Comparison of ENCODE assay signal across 8 cellular contexts in genomic region chr7:100369105-100369504, GRCh38. TPM values are rescaled to one million over a fixed set of nuclear protein-coding genes. Genes with fewer than 3 reads are reported as not detected.
DNase-seq lines count a peak whose midpoint lies in the region; ATAC-seq, FAIRE-seq and TF ChIP-seq lines count a peak whose summit lies in the region.

No MANE protein-coding gene starts in this region.

- no peaks in the 10 kb centered on the region for H3K9me3 Mint-ChIP-seq in activated CD8-positive, alpha-beta T cell treated with anti-CD3 and anti-CD28 coated beads for 36 hours

- H3K27ac Mint-ChIP-seq in activated CD8-positive, alpha-beta T cell treated with anti-CD3 and anti-CD28 coated beads for 36 hours = peak overlapping the region; percentile 61

- no peak overlapping the region for H3K4me3 ChIP-seq in mucosa of descending colon

- no peak for TF ChIP-seq CTCF in activated CD8-positive, alpha-beta T cell treated with anti-CD3 and anti-CD28 coated beads for 36 hours (IDR thresholded peaks at IDR 0.05)
- no peak for TF ChIP-seq CTCF in mucosa of descending colon (IDR thresholded peaks at IDR 0.05)

- intact Hi-C loops in activated CD8-positive, alpha-beta T cell treated with anti-CD3 and anti-CD28 coated beads for 36 hours (cut with micrococcal nuclease) = loop anchor here (5.0 kb wide), 1 partner anchor 33 kb away; no protein-coding TSS in a partner anchor
- intact Hi-C loops in mucosa of descending colon (cut with DNase I, micrococcal nuclease) = no loop called here

- no peak overlapping the region for H3K4me3 Mint-ChIP-seq in activated CD8-positive, alpha-beta T cell treated with anti-CD3 and anti-CD28 coated beads for 36 hours

- CTCF ChIA-PET in activated CD8-positive, alpha-beta T cell treated with anti-CD3 and anti-CD28 coated beads for 36 hours (lab: Charles Lee) = interaction anchor here (0.6 to 2.1 kb wide), 2 partner anchors 38 to 231 kb away, joined by 3 to 6 read pairs; no protein-coding TSS in a partner anchor

- peak; percentile 77 for ATAC-seq in GM19372 (IDR thresholded peaks at IDR 0.05; ENCODE audit: low read depth, unreplicated experiment)
- ATAC-seq in HG03342 (IDR thresholded peaks at IDR 0.05; ENCODE audit: unreplicated experiment) = peak; percentile 47
- no peak for ATAC-seq in activated CD8-positive, alpha-beta T cell treated with anti-CD3 and anti-CD28 coated beads for 36 hours
- ATAC-seq in mucosa of descending colon = peak; percentile 69

- no peaks in the 10 kb centered on the region for H3K4me1 ChIP-seq in mucosa of descending colon (ENCODE audit: low read depth)

- H3K36me3 ChIP-seq in mucosa of descending colon (ENCODE audit: low read depth) = no peaks in the 10 kb centered on the region

- peak in 9 of 14 donors; percentile 28 to 63 (median 44) for DNase-seq in C1 segment of cervical spinal cord (lab: John Stamatoyannopoulos, UW)
- DNase-seq in activated CD8-positive, alpha-beta T cell treated with anti-CD3 and anti-CD28 coated beads for 36 hours = no peak
- peak; percentile 55 to 85 (median 58) for DNase-seq in mucosa of descending colon
- no peak for DNase-seq in RCC 7860 (ENCODE audit: low spot score)
- no peak for DNase-seq in RKO (ENCODE audit: low spot score)
- no peak for DNase-seq in NCI-H82 (lab: John Stamatoyannopoulos, UW)

- no peak for FAIRE-seq in RCC 7860 (lab: Jason Lieb, UNC)

- H3K4me1 Mint-ChIP-seq in activated CD8-positive, alpha-beta T cell treated with anti-CD3 and anti-CD28 coated beads for 36 hours (ENCODE audit: low read depth) = peaks cover 54% of the 10 kb centered on the region

- POLR2A ChIA-PET in activated CD8-positive, alpha-beta T cell treated with anti-CD3 and anti-CD28 coated beads for 36 hours (lab: Charles Lee) = interaction anchor here (1.0 to 1.4 kb wide), 6 partner anchors 10 to 22 kb away, joined by 3 to 5 read pairs (median 4); no protein-coding TSS in a partner anchor

- H3K27me3 Mint-ChIP-seq in activated CD8-positive, alpha-beta T cell treated with anti-CD3 and anti-CD28 coated beads for 36 hours = no peaks in the 10 kb centered on the region

- no peaks in the 10 kb centered on the region for H3K9me3 ChIP-seq in mucosa of descending colon

- peaks cover 20% of the 10 kb centered on the region for H3K36me3 Mint-ChIP-seq in activated CD8-positive, alpha-beta T cell treated with anti-CD3 and anti-CD28 coated beads for 36 hours (ENCODE audit: low read depth)

RNA-seq across cellular contexts. Expression of gene PILRA, which starts 4.2 kb away (rescaled TPM):
- total RNA-seq in activated CD8-positive, alpha-beta T cell treated with anti-CD3 and anti-CD28 coated beads for 36 hours = 1 to 10 TPM; 5.8 to 6.6 TPM
- total RNA-seq in mucosa of descending colon = 10 to 100 TPM in 1 of 3 donors, 1 to 10 TPM in 2; 4.2 to 15.9 (median 7.8) TPM

RNA-seq across cellular contexts. Expression of gene PILRB, which starts 11.2 kb away (rescaled TPM):
- 10 to 100 TPM; 43.7 to 46.8 TPM for total RNA-seq in activated CD8-positive, alpha-beta T cell treated with anti-CD3 and anti-CD28 coated beads for 36 hours
- 10 to 100 TPM; 36.4 to 95.3 (median 54.3) TPM for total RNA-seq in mucosa of descending colon

RNA-seq across cellular contexts. Expression of gene ZCWPW1, which starts 59.4 kb away (rescaled TPM):
- 1 to 10 TPM; 2.5 to 3.6 TPM for total RNA-seq in activated CD8-positive, alpha-beta T cell treated with anti-CD3 and anti-CD28 coated beads for 36 hours
- total RNA-seq in mucosa of descending colon = 1 to 10 TPM; 1.8 to 6.1 (median 2.3) TPM

Comparison
In these comparisons a context has a peak if more than half of its experiments do, and no peak if none do; other contexts are left out.
1. DNase-seq: peak in C1 segment of cervical spinal cord (9 of 14) and mucosa of descending colon (3 of 3); none in activated CD8-positive, alpha-beta T cell treated with anti-CD3 and anti-CD28 coated beads for 36 hours (single experiment), RCC 7860 (single experiment), RKO (single experiment) and NCI-H82 (single experiment).